ENCODE assay signal across 27 cellular contexts in the genomic region with DNA sequence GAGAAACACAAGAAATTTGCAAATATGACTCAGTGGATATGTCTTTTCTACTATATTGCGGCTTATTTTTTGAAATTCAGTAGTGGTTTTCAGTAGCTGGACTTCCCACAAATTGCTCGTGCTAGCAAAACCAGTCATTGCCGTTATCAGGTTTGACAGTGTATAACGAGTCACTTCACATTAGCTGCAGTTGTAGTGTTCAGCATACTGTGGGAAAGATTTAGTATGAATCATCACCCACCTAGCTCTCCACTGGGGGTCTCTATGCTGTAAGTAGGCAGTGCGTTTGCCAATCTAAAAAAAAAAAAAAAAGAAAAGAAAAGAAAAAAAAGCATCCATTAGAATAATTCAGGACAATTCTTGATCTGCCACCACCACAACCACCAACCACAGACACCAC.
"Had no signal": no experiment of that assay in that cellular context is flagged by ENCODE, and none has a peak within 500 bp of the region (broad histone marks: within the 10 kb centered on the region; RNA-seq: fewer than 3 reads in every experiment).

No MANE protein-coding gene starts in this region.

- H3K4me3 Mint-ChIP-seq: activated naive CD8-positive, alpha-beta T cell; immature natural killer cell; memory B cell; naive thymus-derived CD4-positive, alpha-beta T cell; stimulated activated effector memory CD8-positive, alpha-beta T cell treated with anti-CD3 and anti-CD28 coated beads, Interleukin-12 subunit alpha, Interleukin-12 subunit beta, amount 100 ng/mL, for 72 hours; stimulated activated naive CD8-positive, alpha-beta T cell treated with anti-CD3 and anti-CD28 coated beads, Interleukin-15, Interleukin-2, amounts not matched to agents 100 ng/mL and 50 ng/mL, for 24 hours; T-helper 2 cell treated with Interferon-gamma antibody and Interleukin-4, amounts not matched to agents 5 μg/mL and 100 μg/mL, for 36 hours had no signal

- H3K27ac Mint-ChIP-seq: activated naive CD8-positive, alpha-beta T cell; immature natural killer cell; memory B cell; naive thymus-derived CD4-positive, alpha-beta T cell; progenitor cell of endocrine pancreas; stimulated activated effector memory CD8-positive, alpha-beta T cell treated with anti-CD3 and anti-CD28 coated beads, Interleukin-12 subunit alpha, Interleukin-12 subunit beta, amount 100 ng/mL, for 72 hours; stimulated activated naive CD8-positive, alpha-beta T cell treated with anti-CD3 and anti-CD28 coated beads, Interleukin-15, Interleukin-2, amounts not matched to agents 100 ng/mL and 50 ng/mL, for 24 hours; T-helper 2 cell treated with Interferon-gamma antibody and Interleukin-4, amounts not matched to agents 5 μg/mL and 100 μg/mL, for 36 hours had no signal

- ATAC-seq: esophagus mucosa; heart left ventricle; naive thymus-derived CD4-positive, alpha-beta T cell; stimulated activated effector memory CD8-positive, alpha-beta T cell treated with anti-CD3 and anti-CD28 coated beads, Interleukin-12 subunit alpha, Interleukin-12 subunit beta, amount 100 ng/mL, for 72 hours had no signal

- H3K36me3 Mint-ChIP-seq: activated naive CD8-positive, alpha-beta T cell; memory B cell; stimulated activated effector memory CD8-positive, alpha-beta T cell treated with anti-CD3 and anti-CD28 coated beads, Interleukin-12 subunit alpha, Interleukin-12 subunit beta, amount 100 ng/mL, for 72 hours had no signal

- H3K4me1 Mint-ChIP-seq: immature natural killer cell; memory B cell; naive thymus-derived CD4-positive, alpha-beta T cell; stimulated activated effector memory CD8-positive, alpha-beta T cell treated with anti-CD3 and anti-CD28 coated beads, Interleukin-12 subunit alpha, Interleukin-12 subunit beta, amount 100 ng/mL, for 72 hours had no signal

- H3K27me3 Mint-ChIP-seq: activated naive CD8-positive, alpha-beta T cell; memory B cell; naive thymus-derived CD4-positive, alpha-beta T cell; progenitor cell of endocrine pancreas; stimulated activated naive CD8-positive, alpha-beta T cell treated with anti-CD3 and anti-CD28 coated beads, Interleukin-15, Interleukin-2, amounts not matched to agents 100 ng/mL and 50 ng/mL, for 24 hours had no signal

- H3K4me3 ChIP-seq: heart left ventricle, skin epidermis, thoracic aorta, uterus had no signal

- DNase-seq: activated CD4-positive, alpha-beta T cell treated with anti-CD3 and anti-CD28 coated beads for 4 hours; activated CD4-positive, alpha-beta T cell treated with anti-CD3 and anti-CD28 coated beads, Interleukin-2, amount 50 U/mL, for 4 hours; activated effector memory CD4-positive, alpha-beta T cell treated with Interleukin-2 at 50 U/mL for 16 hours; activated naive CD4-positive, alpha-beta T cell treated with Interleukin-2 at 50 U/mL for 16 hours; activated T-cell treated with anti-CD3 and anti-CD28 coated beads for 4 hours; anterior cingulate cortex; caudate nucleus; cortex of kidney; foreskin fibroblast; heart left ventricle; hypothalamus; immature natural killer cell; kidney; midbrain; naive thymus-derived CD4-positive, alpha-beta T cell; stimulated activated CD4-positive, alpha-beta T cell treated with anti-CD3 and anti-CD28 coated beads, Interleukin-4, amount 100 ng/mL, for 24 hours; trophoblast cell; uterus had no signal
